In genomic region chr22:37337204-37337943, GRCh38 we compare ENCODE assay signal across 3 cellular contexts.
TF ChIP-seq lines count a peak whose summit lies in the region.

No MANE protein-coding gene starts in this region.

TF ChIP-seq in A549, 52 proteins besides CTCF, POLR2A, EP300 and RAD21:
- TF ChIP-seq POLR2AphosphoS2 (conservative IDR thresholded peaks at IDR 0.05; ENCODE audit: low read length) (no peak), TFCP2L1 (CRISPR knock-in tag; IDR thresholded peaks at IDR 0.05) (no peak), GATA3 (IDR thresholded peaks at IDR 0.05; ENCODE audit: borderline replicate concordance) (no peak), CBX8 (IDR thresholded peaks at IDR 0.05) (no peak), HEYL (CRISPR knock-in tag; IDR thresholded peaks at IDR 0.05) (no peak), SREBF2 (IDR thresholded peaks at IDR 0.05) (no peak), HOXB13 (CRISPR knock-in tag; IDR thresholded peaks at IDR 0.05; ENCODE audit: low read depth) (no peak), RCOR1 (IDR thresholded peaks at IDR 0.05; ENCODE audit: low read depth, low read length) (no peak), PBX3 (IDR thresholded peaks at IDR 0.05) (no peak), NR3C1 (IDR thresholded peaks at IDR 0.05) (no peak), FOXS1 (CRISPR knock-in tag; IDR thresholded peaks at IDR 0.05) (no peak), KDM5A (IDR thresholded peaks at IDR 0.05) (no peak)

TF ChIP-seq in HCT116, 20 proteins besides CTCF, POLR2A, EP300 and RAD21:
- TF ChIP-seq EGR1 (IDR thresholded peaks at IDR 0.05; ENCODE audit: low read depth), result no peak
- TF ChIP-seq CBX3 (IDR thresholded peaks at IDR 0.05; ENCODE audit: low read depth), result no peak
- no peak for TF ChIP-seq EZH2phosphoT487 (IDR thresholded peaks at IDR 0.05; ENCODE audit: borderline replicate concordance)
- TF ChIP-seq REST (IDR thresholded peaks at IDR 0.05; ENCODE audit: low read depth), result no peak
- no peak for TF ChIP-seq YY1 (IDR thresholded peaks at IDR 0.05; ENCODE audit: extremely low read depth, insufficient replicate concordance, low read depth, low read length)
- TF ChIP-seq SIN3A (IDR thresholded peaks at IDR 0.05; ENCODE audit: low read depth), result no peak
- TF ChIP-seq SRF (IDR thresholded peaks at IDR 0.05; ENCODE audit: low read depth), result no peak
- no peak for TF ChIP-seq TCF7L2 (IDR thresholded peaks at IDR 0.05; ENCODE audit: borderline replicate concordance, extremely low read depth, insufficient read depth, insufficient read length)
- TF ChIP-seq POLR2AphosphoS5 (IDR thresholded peaks at IDR 0.05; ENCODE audit: low read depth, low read length), result no peak
- no peak for TF ChIP-seq MAX (IDR thresholded peaks at IDR 0.05)
- no peak for TF ChIP-seq ZFX (IDR thresholded peaks at IDR 0.05)
- TF ChIP-seq ELF1 (IDR thresholded peaks at IDR 0.05; ENCODE audit: borderline replicate concordance, low read depth), result no peak
- TF ChIP-seq FOSL1 (IDR thresholded peaks at IDR 0.05; ENCODE audit: low read depth), result no peak
- TF ChIP-seq EZH2 (IDR thresholded peaks at IDR 0.05), result no peak
- TF ChIP-seq ATF3 (IDR thresholded peaks at IDR 0.05), result no peak

TF ChIP-seq in H1, 55 proteins besides CTCF, POLR2A, EP300 and RAD21:
- TF ChIP-seq CEBPB (IDR thresholded peaks at IDR 0.05; ENCODE audit: low read depth, low read length) (no peak), GTF2F1 (IDR thresholded peaks at IDR 0.05; ENCODE audit: borderline replicate concordance, low read depth, low read length) (no peak), E2F6 (IDR thresholded peaks at IDR 0.05) (no peak), NANOG (IDR thresholded peaks at IDR 0.05; ENCODE audit: insufficient read depth, low read depth, low read length, poor library complexity, severe bottlenecking) (no peak), SAP30 (IDR thresholded peaks at IDR 0.05; ENCODE audit: insufficient read depth, insufficient replicate concordance, low read length) (no peak)
